ENCODE assay signal across 8 cellular contexts in the genomic region with DNA sequence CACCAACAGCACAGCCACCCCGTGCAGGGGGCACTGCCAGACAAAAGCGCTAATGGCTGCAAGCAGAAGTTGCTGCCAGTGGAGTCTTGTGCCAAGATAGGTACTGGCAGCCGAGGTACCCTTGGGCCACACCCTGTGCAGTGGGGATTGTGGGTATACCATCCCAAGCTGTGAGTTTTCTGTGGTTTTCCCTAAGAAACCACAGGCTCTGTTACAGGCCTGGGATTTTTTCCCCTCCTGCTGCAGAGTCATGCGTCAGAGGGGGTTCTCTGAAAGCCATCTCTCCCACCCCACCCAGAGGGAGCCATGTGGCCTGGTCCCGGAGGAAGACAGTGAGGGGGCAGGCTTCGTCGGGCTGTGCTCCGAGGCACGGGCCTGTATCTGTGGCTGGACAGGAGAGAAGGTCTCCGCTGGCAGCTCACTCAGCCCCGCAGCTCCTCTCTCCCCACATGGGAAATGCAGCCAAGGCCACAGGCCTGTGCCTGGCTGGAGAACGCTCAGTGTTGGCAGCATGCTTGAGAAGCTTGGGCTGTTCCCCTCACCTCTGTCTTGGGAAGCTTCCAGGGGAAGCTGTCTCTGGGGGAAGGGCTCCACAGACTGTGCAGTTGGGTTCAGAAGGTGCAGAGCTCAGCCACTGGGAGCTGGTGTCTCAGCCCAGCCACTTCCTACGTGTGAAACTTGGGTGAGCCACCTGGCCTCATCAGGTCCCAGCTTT. TPM values are rescaled to one million over a fixed set of nuclear protein-coding genes. Genes with fewer than 3 reads are reported as not detected.
DNase-seq lines count a peak whose midpoint lies in the region; ATAC-seq, FAIRE-seq and TF ChIP-seq lines count a peak whose summit lies in the region.

No MANE protein-coding gene starts in this region.

- WGBS in GM12878 (ENCODE audit: insufficient coverage, insufficient replicate concordance, low lambda C conversion rate, missing lambda C conversion rate), result 61% methylated on average over 13 of the region's 13 CpGs
- WGBS in right lobe of liver (ENCODE audit: insufficient coverage, low coverage, low lambda C conversion rate, missing lambda C conversion rate), result 40% methylated on average over 1 of the region's 13 CpGs

- POLR2A ChIA-PET in activated CD4-positive, alpha-beta T cell treated with anti-CD3 and anti-CD28 coated beads for 36 hours (lab: Charles Lee), result no interaction called here
- POLR2A ChIA-PET in GM12878 (lab: Charles Lee), result interaction anchor here (0.6 kb wide), 1 partner anchor 297 kb away, joined by 4 read pairs; no protein-coding TSS in a partner anchor

- no peaks in the 10 kb centered on the region for H4K20me1 ChIP-seq in GM12878 (ENCODE audit: control insufficient read depth, insufficient read depth)

- no TSS peak for BruUV-seq in GM12878 (replicated peaks; lab: Mats Ljungman, UMichigan)

- H3K4me2 ChIP-seq in GM12878 (ENCODE audit: control insufficient read depth, insufficient read depth), result no peak overlapping the region

- RAD21 ChIA-PET in GM12878 (lab: Charles Lee; ENCODE audit: unreplicated experiment), result interaction anchor here (0.8 kb wide), 1 partner anchor 118 kb away, joined by 3 read pairs; no protein-coding TSS in a partner anchor

- TF ChIP-seq EP300 in GM12878 (IDR thresholded peaks at IDR 0.05; ENCODE audit: borderline replicate concordance in 1 of 2, control insufficient read depth in 1 of 2, low read depth in 2 of 2, low read length in 2 of 2), result no peak

- no peak overlapping the region for H3K4me3 Mint-ChIP-seq in activated CD4-positive, alpha-beta T cell treated with anti-CD3 and anti-CD28 coated beads for 36 hours

- no peak for FAIRE-seq in GM12878 (lab: Jason Lieb, UNC)

- no peak overlapping the region for H2AFZ ChIP-seq in GM12878 (ENCODE audit: control insufficient read depth, low read depth, low read length)

- no peaks in the 10 kb centered on the region for H3K4me1 Mint-ChIP-seq in activated CD4-positive, alpha-beta T cell treated with anti-CD3 and anti-CD28 coated beads for 36 hours

- no peak for DNase-seq in activated CD4-positive, alpha-beta T cell treated with anti-CD3 and anti-CD28 coated beads for 36 hours
- DNase-seq in activated CD4-positive, alpha-beta T cell treated with anti-CD3 and anti-CD28 coated beads, Interleukin-2, amount 50 U/mL, for 1 hour, result no peak
- no peak for DNase-seq in GM12878 (ENCODE audit: low read depth, low spot score)
- DNase-seq in right lobe of liver, result peak; percentile 58 to 92 (median 85)
- peak; percentile 65 for DNase-seq in ureter (ENCODE audit: low spot score)
- no peak for DNase-seq in stimulated activated CD4-positive, alpha-beta T cell treated with anti-CD3 and anti-CD28 coated beads, Interleukin-4, amount 100 ng/mL, for 24 hours

- no peaks in the 10 kb centered on the region for H3K36me3 Mint-ChIP-seq in activated CD4-positive, alpha-beta T cell treated with anti-CD3 and anti-CD28 coated beads for 36 hours (ENCODE audit: low read depth)

- H3K36me3 ChIP-seq in GM12878 (ENCODE audit: control insufficient read depth in 2 of 2, insufficient read depth in 2 of 2, low read length in 1 of 2), result no peaks in the 10 kb centered on the region
- H3K36me3 ChIP-seq in right lobe of liver, result no peaks in the 10 kb centered on the region

- H3K4me1 ChIP-seq in GM12878 (ENCODE audit: control insufficient read depth, insufficient read depth, low read length), result peaks cover 10% of the 10 kb centered on the region
- peaks cover 0 to 27% (median 6%) of the 10 kb centered on the region in 4 donors for H3K4me1 ChIP-seq in right lobe of liver

- SMC1A ChIA-PET in GM12878 (lab: Charles Lee; ENCODE audit: uncharacterized antibody, unreplicated experiment), result interaction anchor here (0.7 to 1.0 kb wide), 2 partner anchors 11 to 118 kb away, joined by 3 to 4 read pairs; no protein-coding TSS in a partner anchor

- ATAC-seq in activated CD4-positive, alpha-beta T cell treated with anti-CD3 and anti-CD28 coated beads for 36 hours, result peak; percentile 19
- ATAC-seq in GM12878, result peak; percentile 38
- peak; percentile 65 to 86 (median 82) for ATAC-seq in right lobe of liver
- ATAC-seq in HG02759 (IDR thresholded peaks at IDR 0.05; ENCODE audit: unreplicated experiment), result no peak
- ATAC-seq in GM18867 (IDR thresholded peaks at IDR 0.05; ENCODE audit: unreplicated experiment), result no peak

- H3K27me3 ChIP-seq in GM12878 (replicated peaks in 1 of 2; ENCODE audit: control insufficient read depth in 2 of 2, insufficient read depth in 2 of 2, low read length in 1 of 2), result no peaks in the 10 kb centered on the region
- H3K27me3 ChIP-seq in right lobe of liver, result no peaks in the 10 kb centered on the region

- CTCF ChIA-PET in activated CD4-positive, alpha-beta T cell treated with anti-CD3 and anti-CD28 coated beads for 36 hours (lab: Charles Lee), result interaction anchor here (1.1 kb wide), 2 partner anchors 26 to 44 kb away, joined by 3 to 4 read pairs; no protein-coding TSS in a partner anchor
- CTCF ChIA-PET in GM12878 (lab: Yijun Ruan, JAX), result interaction anchor here (0.7 to 1.3 kb wide), 4 partner anchors 8 to 118 kb away, joined by 3 to 6 read pairs (median 4); no protein-coding TSS in a partner anchor

- H3K9me3 ChIP-seq in GM12878 (replicated peaks; ENCODE audit: control insufficient read depth, insufficient read depth, low read length) (no peaks in the 10 kb centered on the region), right lobe of liver (no peaks in the 10 kb centered on the region)

- TF ChIP-seq POLR2A in GM12878 (IDR thresholded peaks at IDR 0.05; ENCODE audit: low read depth, low read length) (no peak), right lobe of liver (IDR thresholded peaks at IDR 0.05) (no peak)

- H3K27ac Mint-ChIP-seq in activated CD4-positive, alpha-beta T cell treated with anti-CD3 and anti-CD28 coated beads for 36 hours, result no peak overlapping the region

- in situ Hi-C loops in GM12878 (cut with MboI), result no loop called here

- H3K79me2 ChIP-seq in GM12878 (ENCODE audit: control insufficient read depth, insufficient read depth, low read length), result no peaks in the 10 kb centered on the region

- no peaks in the 10 kb centered on the region for H3K27me3 Mint-ChIP-seq in activated CD4-positive, alpha-beta T cell treated with anti-CD3 and anti-CD28 coated beads for 36 hours

- no peak for TF ChIP-seq RAD21 in GM12878 (IDR thresholded peaks at IDR 0.05; ENCODE audit: insufficient read depth, low read depth, low read length)

- intact Hi-C loops in activated CD4-positive, alpha-beta T cell treated with anti-CD3 and anti-CD28 coated beads for 36 hours (cut with DNase I, micrococcal nuclease), result no loop called here
- intact Hi-C loops in GM12878 (cut with micrococcal nuclease; ENCODE audit: unreplicated experiment), result no loop called here
- intact Hi-C loops in right lobe of liver (cut with DNase I), result no loop called here

- H3K27ac ChIP-seq in GM12878 (ENCODE audit: control insufficient read depth, insufficient read depth) (no peak overlapping the region), right lobe of liver (peak overlapping the region in 1 of 3 donors; percentile 42)

- no peak overlapping the region for H3K9ac ChIP-seq in GM12878 (ENCODE audit: control insufficient read depth, insufficient read depth, low read length)

- no peaks in the 10 kb centered on the region for H3K9me3 Mint-ChIP-seq in activated CD4-positive, alpha-beta T cell treated with anti-CD3 and anti-CD28 coated beads for 36 hours (ENCODE audit: low read depth)

- TF ChIP-seq CTCF in GM12878 (IDR thresholded peaks at IDR 0.05 in 2 of 3, conservative IDR thresholded peaks at IDR 0.05 in 1 of 3; ENCODE audit: control insufficient read depth in 2 of 3, extremely low read depth in 1 of 3, insufficient read depth in 1 of 3, low read depth in 3 of 3, low read length in 3 of 3) (no peak), right lobe of liver (IDR thresholded peaks at IDR 0.05) (no peak)

- H3K4me3 ChIP-seq in GM12878 (no peak overlapping the region), right lobe of liver (no peak overlapping the region)

RNA-seq across cellular contexts. Expression of a gene that starts 42.5 kb away (rescaled TPM):
- 10 to 100 TPM; 32.3 to 38.8 TPM for total RNA-seq in activated CD4-positive, alpha-beta T cell treated with anti-CD3 and anti-CD28 coated beads for 36 hours
- 15.1 and 16.4 TPM in 2 replicates for total RNA-seq in GM12878 (2013; cell fraction: nucleolus; rRNA removed)
- total RNA-seq in GM12878 (2014; rRNA removed) (33.0 and 37.0 TPM in 2 replicates), GM12878 (2014; rRNA removed; fragmentation: Illumina TruSeq; extraction: Trizol) (45.1 and 47.1 TPM in 2 replicates), GM12878 (2021) (28.7 TPM in 2 replicates), right lobe of liver (under 1 TPM in 5 of 6 experiments, not detected in 1; 0.22 to 0.80 (median 0.50) TPM), ureter (not detected)
- 11.4 TPM for polyA plus RNA-seq in GM12878 (2011; ENCODE audit: low read depth)
- polyA plus RNA-seq in GM12878 (2011; rRNA removed) (40.9 and 69.0 TPM in 2 replicates), GM12878 (2014; fragmentation: Illumina TruSeq; extraction: Trizol) (39.4 and 40.8 TPM in 2 replicates), GM12878 (2014; fragmentation: Nextera tagmentation; extraction: Ambion mirVana) (10 to 100 TPM; 16.7 to 21.3 TPM), GM12878 (2014; rRNA removed) (27.3 and 31.0 TPM in 2 replicates), GM12878 (2016; fragmentation: Nextera tagmentation; extraction: Ambion mirVana) (10 to 100 TPM; 46.8 to 49.7 TPM)
- 20.4 and 22.7 TPM in 2 replicates for polyA plus RNA-seq in GM12878 (2011; cell fraction: cytosol; rRNA removed)
- 18.6 and 27.3 TPM in 2 replicates for polyA plus RNA-seq in GM12878 (2011; cell fraction: nucleus; rRNA removed)
- polyA plus RNA-seq in GM12878 (2012), result 11.8 and 19.8 TPM in 2 replicates
- polyA minus RNA-seq in GM12878 (2011; rRNA and poly(A)+ RNA removed), result 34.3 and 49.5 TPM in 2 replicates
- polyA minus RNA-seq in GM12878 (2011; cell fraction: cytosol; rRNA and poly(A)+ RNA removed), result 15.4 and 17.8 TPM in 2 replicates
- polyA minus RNA-seq in GM12878 (2011; cell fraction: nucleus; rRNA and poly(A)+ RNA removed), result 12.2 and 17.8 TPM in 2 replicates

RNA-seq across cellular contexts. Expression of a gene that starts 54.0 kb away (rescaled TPM):
- 1 to 10 TPM; 2.9 to 4.5 TPM for total RNA-seq in activated CD4-positive, alpha-beta T cell treated with anti-CD3 and anti-CD28 coated beads for 36 hours
- total RNA-seq in GM12878 (2013; cell fraction: nucleolus; rRNA removed), result 28.5 and 29.1 TPM in 2 replicates
- total RNA-seq in GM12878 (2014; rRNA removed) (6.7 and 8.0 TPM in 2 replicates), GM12878 (2014; rRNA removed; fragmentation: Illumina TruSeq; extraction: Trizol) (10.0 and 10.6 TPM in 2 replicates), GM12878 (2021) (13.4 and 14.1 TPM in 2 replicates), right lobe of liver (10 to 100 TPM; 23.2 to 72.9 (median 48.2) TPM), ureter (28.9 TPM)
- 3.9 TPM for polyA plus RNA-seq in GM12878 (2011; ENCODE audit: low read depth)
- polyA plus RNA-seq in GM12878 (2011; rRNA removed) (10.2 and 17.7 TPM in 2 replicates), GM12878 (2014; fragmentation: Illumina TruSeq; extraction: Trizol) (7.4 and 8.7 TPM in 2 replicates), GM12878 (2014; fragmentation: Nextera tagmentation; extraction: Ambion mirVana) (1 to 10 TPM; 3.5 to 4.0 TPM), GM12878 (2014; rRNA removed) (4.3 and 4.5 TPM in 2 replicates), GM12878 (2016; fragmentation: Nextera tagmentation; extraction: Ambion mirVana) (10 to 100 TPM; 11.8 to 13.9 TPM)
- 4.4 and 4.7 TPM in 2 replicates for polyA plus RNA-seq in GM12878 (2011; cell fraction: cytosol; rRNA removed)
- 8.1 and 8.6 TPM in 2 replicates for polyA plus RNA-seq in GM12878 (2011; cell fraction: nucleus; rRNA removed)
- polyA plus RNA-seq in GM12878 (2012), result 6.2 and 7.7 TPM in 2 replicates
- 13.4 and 16.5 TPM in 2 replicates for polyA minus RNA-seq in GM12878 (2011; rRNA and poly(A)+ RNA removed)
- polyA minus RNA-seq in GM12878 (2011; cell fraction: cytosol; rRNA and poly(A)+ RNA removed), result 9.1 and 9.9 TPM in 2 replicates
- 16.4 and 21.0 TPM in 2 replicates for polyA minus RNA-seq in GM12878 (2011; cell fraction: nucleus; rRNA and poly(A)+ RNA removed)

Comparison
In these comparisons a context has a peak if more than half of its experiments do, and no peak if none do; other contexts are left out.
1. ATAC-seq: peak in activated CD4-positive, alpha-beta T cell treated with anti-CD3 and anti-CD28 coated beads for 36 hours (single experiment), GM12878 (single experiment) and right lobe of liver (4 of 4); none in HG02759 (single experiment) and GM18867 (single experiment).
2. DNase-seq: peak in right lobe of liver (3 of 3) and ureter (single experiment); none in activated CD4-positive, alpha-beta T cell treated with anti-CD3 and anti-CD28 coated beads for 36 hours (single experiment), activated CD4-positive, alpha-beta T cell treated with anti-CD3 and anti-CD28 coated beads, Interleukin-2, amount 50 U/mL, for 1 hour (single experiment), GM12878 (single experiment) and stimulated activated CD4-positive, alpha-beta T cell treated with anti-CD3 and anti-CD28 coated beads, Interleukin-4, amount 100 ng/mL, for 24 hours (single experiment).
3. RNA of a gene that starts 42.5 kb away (total RNA-seq): 32.3 to 38.8 TPM in activated CD4-positive, alpha-beta T cell treated with anti-CD3 and anti-CD28 coated beads for 36 hours and 15.1 to 47.1 TPM in GM12878; 0.22 to 0.80 TPM in right lobe of liver and not detected in ureter (single experiment); every median in the first group is over 4 times any median in the second.